ENCODE assay signal across 26 cellular contexts in genomic region chr14:103224996-103225874, GRCh38.
A peak's percentile ranks its signal among the peaks of the same experiment; 100 is the strongest.
DNase-seq lines count a peak whose midpoint lies in the region; ATAC-seq and TF ChIP-seq lines count a peak whose summit lies in the region.
"Had no signal": no experiment of that assay in that cellular context is flagged by ENCODE, and none has a peak within 500 bp of the region (broad histone marks: within the 10 kb centered on the region; RNA-seq: fewer than 3 reads in every experiment).

No MANE protein-coding gene starts in this region.

- H3K27me3 ChIP-seq in AG04450 (ENCODE audit: control insufficient read depth, insufficient read depth, low read length) (peaks cover 62% of the 10 kb centered on the region), SJSA1 (replicated peaks) (no peaks in the 10 kb centered on the region), Karpas-422 (ENCODE audit: low read length) (no peaks in the 10 kb centered on the region)

- no peaks in the 10 kb centered on the region for H3K4me1 Mint-ChIP-seq in activated CD4-positive, alpha-beta T cell treated with anti-CD3 and anti-CD28 coated beads, Interleukin-2, amount 10 ng/mL, durations not matched to agents 24 days and 14 days
- no peaks in the 10 kb centered on the region for H3K4me1 Mint-ChIP-seq in T-helper 2 cell treated with Interferon-gamma antibody and Interleukin-4, amounts not matched to agents 5 μg/mL and 100 μg/mL, for 36 hours (ENCODE audit: low read depth)
- no peaks in the 10 kb centered on the region for H3K4me1 Mint-ChIP-seq in HFFc6 (ENCODE audit: low read depth)
- H3K4me1 Mint-ChIP-seq: activated CD4-positive, alpha-beta memory T cell treated with anti-CD3 and anti-CD28 coated beads, Interleukin-2, amount 10 ng/mL, durations not matched to agents 7 days and 5 days; activated naive CD8-positive, alpha-beta T cell treated with anti-CD3 and anti-CD28 coated beads for 36 hours; CD4-positive, alpha-beta memory T cell had no signal

- H3K9me2 ChIP-seq in Karpas-422 (replicated peaks; ENCODE audit: insufficient read depth, low read length) = no peaks in the 10 kb centered on the region
- H3K9me2 ChIP-seq: SK-N-SH had no signal

- intact Hi-C loops in mucosa of descending colon (cut with DNase I, micrococcal nuclease) = no loop called here
- intact Hi-C loops in activated CD4-positive, alpha-beta T cell treated with anti-CD3 and anti-CD28 coated beads, Interleukin-2, amount 10 ng/mL, durations not matched to agents 24 days and 14 days (cut with micrococcal nuclease) = no loop called here

- no peak overlapping the region for H2AFZ ChIP-seq in Karpas-422 (ENCODE audit: low read length)

- no peak for TF ChIP-seq CTCF in AG04450 (IDR thresholded peaks at IDR 0.05; ENCODE audit: low read depth, low read length)
- no peak for TF ChIP-seq CTCF in epithelial cell of proximal tubule (conservative IDR thresholded peaks at IDR 0.05; ENCODE audit: low read depth, low read length)
- TF ChIP-seq CTCF in mucosa of descending colon (IDR thresholded peaks at IDR 0.05) = no peak
- TF ChIP-seq CTCF in HFFc6 (IDR thresholded peaks at IDR 0.05) = no peak

- no peak overlapping the region for H3K4me3 Mint-ChIP-seq in activated CD4-positive, alpha-beta T cell treated with anti-CD3 and anti-CD28 coated beads, Interleukin-2, amount 10 ng/mL, durations not matched to agents 24 days and 14 days
- H3K4me3 Mint-ChIP-seq in T-helper 2 cell treated with Interferon-gamma antibody and Interleukin-4, amounts not matched to agents 5 μg/mL and 100 μg/mL, for 36 hours = no peak overlapping the region
- no peak overlapping the region for H3K4me3 Mint-ChIP-seq in HFFc6
- H3K4me3 Mint-ChIP-seq: activated CD4-positive, alpha-beta memory T cell treated with anti-CD3 and anti-CD28 coated beads, Interleukin-2, amount 10 ng/mL, durations not matched to agents 7 days and 5 days; activated naive CD8-positive, alpha-beta T cell treated with anti-CD3 and anti-CD28 coated beads for 36 hours; CD4-positive, alpha-beta memory T cell had no signal

- CTCF ChIA-PET in AG04450 (lab: Charles Lee) = no interaction called here

- no peak overlapping the region for H3K4me2 ChIP-seq in Karpas-422 (ENCODE audit: low read depth, low read length, poor library complexity, severe bottlenecking)
- H3K4me2 ChIP-seq: SK-N-SH had no signal

- no peaks in the 10 kb centered on the region for H3K36me3 Mint-ChIP-seq in activated CD4-positive, alpha-beta T cell treated with anti-CD3 and anti-CD28 coated beads, Interleukin-2, amount 10 ng/mL, durations not matched to agents 24 days and 14 days (ENCODE audit: low read depth)
- no peaks in the 10 kb centered on the region for H3K36me3 Mint-ChIP-seq in T-helper 2 cell treated with Interferon-gamma antibody and Interleukin-4, amounts not matched to agents 5 μg/mL and 100 μg/mL, for 36 hours (ENCODE audit: low read depth)
- H3K36me3 Mint-ChIP-seq in HFFc6 (ENCODE audit: low read depth) = no peaks in the 10 kb centered on the region
- H3K36me3 Mint-ChIP-seq: activated naive CD8-positive, alpha-beta T cell treated with anti-CD3 and anti-CD28 coated beads for 36 hours; CD4-positive, alpha-beta memory T cell had no signal

- no peaks in the 10 kb centered on the region for H3K79me2 ChIP-seq in Karpas-422 (ENCODE audit: low read length)

- peaks cover 3% of the 10 kb centered on the region; the same call in 1 of the 2 replicates for H3K9me3 ChIP-seq in AG04450 (ENCODE audit: control insufficient read depth, insufficient read depth, low read length)
- no peaks in the 10 kb centered on the region; the same call in 1 of the 2 replicates for H3K9me3 ChIP-seq in SJSA1 (replicated peaks)
- no peaks in the 10 kb centered on the region for H3K9me3 ChIP-seq in mucosa of descending colon
- H3K9me3 ChIP-seq in Karpas-422 (ENCODE audit: low read length) = no peaks in the 10 kb centered on the region
- H3K9me3 ChIP-seq: SK-N-SH, upper lobe of right lung had no signal

- H3K27ac Mint-ChIP-seq in activated CD4-positive, alpha-beta T cell treated with anti-CD3 and anti-CD28 coated beads, Interleukin-2, amount 10 ng/mL, durations not matched to agents 24 days and 14 days = no peak overlapping the region
- H3K27ac Mint-ChIP-seq in T-helper 2 cell treated with Interferon-gamma antibody and Interleukin-4, amounts not matched to agents 5 μg/mL and 100 μg/mL, for 36 hours = no peak overlapping the region
- H3K27ac Mint-ChIP-seq in HFFc6 = no peak overlapping the region
- H3K27ac Mint-ChIP-seq: activated CD4-positive, alpha-beta memory T cell treated with anti-CD3 and anti-CD28 coated beads, Interleukin-2, amount 10 ng/mL, durations not matched to agents 7 days and 5 days; activated naive CD8-positive, alpha-beta T cell treated with anti-CD3 and anti-CD28 coated beads for 36 hours; CD4-positive, alpha-beta memory T cell had no signal

- no peak overlapping the region for H3K4me3 ChIP-seq in AG04450 (ENCODE audit: low read depth, low read length)
- H3K4me3 ChIP-seq in SJSA1 = no peak overlapping the region
- peak overlapping the region; percentile 22 for H3K4me3 ChIP-seq in epithelial cell of proximal tubule (ENCODE audit: low read depth, low read length)
- H3K4me3 ChIP-seq in mucosa of descending colon = no peak overlapping the region
- H3K4me3 ChIP-seq in Karpas-422 (ENCODE audit: low read length) = no peak overlapping the region
- H3K4me3 ChIP-seq: upper lobe of right lung had no signal

- peaks cover 14% of the 10 kb centered on the region for H3K27me3 Mint-ChIP-seq in activated CD4-positive, alpha-beta T cell treated with anti-CD3 and anti-CD28 coated beads, Interleukin-2, amount 10 ng/mL, durations not matched to agents 24 days and 14 days
- H3K27me3 Mint-ChIP-seq in T-helper 2 cell treated with Interferon-gamma antibody and Interleukin-4, amounts not matched to agents 5 μg/mL and 100 μg/mL, for 36 hours (ENCODE audit: low read depth) = peaks cover 19% of the 10 kb centered on the region
- peaks cover 45% of the 10 kb centered on the region for H3K27me3 Mint-ChIP-seq in HFFc6 (ENCODE audit: insufficient read depth)

- no peak overlapping the region for H3K9ac ChIP-seq in Karpas-422 (ENCODE audit: low read length)
- H3K9ac ChIP-seq: SK-N-SH had no signal

- no peak overlapping the region for H3K27ac ChIP-seq in AG04450 (ENCODE audit: low read depth, low read length)
- peak overlapping the region; percentile 81 for H3K27ac ChIP-seq in SJSA1
- no peak overlapping the region for H3K27ac ChIP-seq in Karpas-422 (ENCODE audit: low read length)
- H3K27ac ChIP-seq: epithelial cell of prostate, upper lobe of right lung had no signal

- peak; percentile 15 for ATAC-seq in mucosa of descending colon
- ATAC-seq: upper lobe of right lung had no signal

- DNase-seq in AG04450 (ENCODE audit: low read depth, low spot score) (peak; percentile 4), SJSA1 (ENCODE audit: low read depth in 1 of 2, low spot score in 2 of 2) (peak; percentile 71 to 84), epithelial cell of proximal tubule (ENCODE audit: low read depth) (no peak), mucosa of descending colon (no peak), Karpas-422 (no peak), HFFc6 (no peak)
- no peak for DNase-seq in activated CD4-positive, alpha-beta T cell treated with anti-CD3 and anti-CD28 coated beads, Interleukin-2, amount 10 ng/mL, durations not matched to agents 24 days and 14 days
- DNase-seq in T-helper 2 cell treated with Interferon-gamma antibody and Interleukin-4, amounts not matched to agents 5 μg/mL and 100 μg/mL, for 36 hours (ENCODE audit: low spot score) = no peak
- DNase-seq: 8988T; activated CD4-positive, alpha-beta memory T cell treated with anti-CD3 and anti-CD28 coated beads, Interleukin-2, amount 10 ng/mL, durations not matched to agents 7 days and 5 days; activated naive CD8-positive, alpha-beta T cell treated with anti-CD3 and anti-CD28 coated beads for 36 hours; AML-193; CD4-positive, alpha-beta memory T cell; cerebellar nuclear complex; DMS 273 treated with DMSO at 0.1 percent for 48 hours; foreskin fibroblast; hypothalamus; MV-4-11; NCI-H1694; NCI-H2171 treated with DMSO at 0.1 percent for 48 hours; NCI-H524 treated with DMSO at 0.1 percent for 48 hours; SK-N-SH; small intestine; stimulated activated CD4-positive, alpha-beta T cell treated with anti-CD3 and anti-CD28 coated beads, Interleukin-2, amount 100 ng/mL, for 24 hours had no signal

- H3K4me1 ChIP-seq in SJSA1 (replicated peaks) (peaks cover 17% of the 10 kb centered on the region), mucosa of descending colon (ENCODE audit: low read depth) (peaks cover 5% of the 10 kb centered on the region), Karpas-422 (ENCODE audit: low read length) (no peaks in the 10 kb centered on the region)

- H3K36me3 ChIP-seq in SJSA1 (no peaks in the 10 kb centered on the region), mucosa of descending colon (ENCODE audit: low read depth) (no peaks in the 10 kb centered on the region), Karpas-422 (ENCODE audit: insufficient read depth, low read length) (no peaks in the 10 kb centered on the region)
- H3K36me3 ChIP-seq: upper lobe of right lung had no signal

- no peaks in the 10 kb centered on the region for H3K9me3 Mint-ChIP-seq in activated CD4-positive, alpha-beta T cell treated with anti-CD3 and anti-CD28 coated beads, Interleukin-2, amount 10 ng/mL, durations not matched to agents 24 days and 14 days
- no peaks in the 10 kb centered on the region for H3K9me3 Mint-ChIP-seq in T-helper 2 cell treated with Interferon-gamma antibody and Interleukin-4, amounts not matched to agents 5 μg/mL and 100 μg/mL, for 36 hours
- H3K9me3 Mint-ChIP-seq in HFFc6 = no peaks in the 10 kb centered on the region
- H3K9me3 Mint-ChIP-seq: activated CD4-positive, alpha-beta memory T cell treated with anti-CD3 and anti-CD28 coated beads, Interleukin-2, amount 10 ng/mL, durations not matched to agents 7 days and 5 days; activated naive CD8-positive, alpha-beta T cell treated with anti-CD3 and anti-CD28 coated beads for 36 hours had no signal

- no peaks in the 10 kb centered on the region for H4K20me1 ChIP-seq in Karpas-422 (ENCODE audit: insufficient read depth, low read depth, low read length)

- POLR2A ChIA-PET in AG04450 (lab: Yijun Ruan, JAX) = interaction anchor here (0.7 kb wide), 1 partner anchor 52 kb away, joined by 3 read pairs; no protein-coding TSS in a partner anchor

Comparison
In these comparisons a context has a peak if more than half of its experiments do, and no peak if none do; other contexts are left out.
1. DNase-seq: peak in AG04450 (single experiment) and SJSA1 (2 of 2); none in epithelial cell of proximal tubule (single experiment), mucosa of descending colon (0 of 3), activated CD4-positive, alpha-beta T cell treated with anti-CD3 and anti-CD28 coated beads, Interleukin-2, amount 10 ng/mL, durations not matched to agents 24 days and 14 days (single experiment), T-helper 2 cell treated with Interferon-gamma antibody and Interleukin-4, amounts not matched to agents 5 μg/mL and 100 μg/mL, for 36 hours (single experiment), Karpas-422 (single experiment) and HFFc6 (single experiment).